19 cellular contexts compared by ENCODE assay signal in genomic region chr2:102399499-102400141, GRCh38. TPM values are rescaled to one million over a fixed set of nuclear protein-coding genes. Genes with fewer than 3 reads are reported as not detected.
"Had no signal": no experiment of that assay in that cellular context is flagged by ENCODE, and none has a peak within 500 bp of the region (broad histone marks: within the 10 kb centered on the region; RNA-seq: fewer than 3 reads in every experiment).

No MANE protein-coding gene starts in this region.

- H3K4me1 ChIP-seq: adrenal gland, left ventricle myocardium inferior, prostate gland had no signal

- H3K27ac ChIP-seq: adrenal gland, hepatocyte, left ventricle myocardium inferior, prostate gland, skin epidermis had no signal

- H3K9me3 ChIP-seq: adrenal gland, left ventricle myocardium inferior, prostate gland had no signal

- H3K9me3 Mint-ChIP-seq: nephron had no signal

- FAIRE-seq: endometrium, keratinocyte, TTC549 had no signal

- H3K79me2 ChIP-seq: hepatocyte had no signal

- DNase-seq: activated CD4-positive, alpha-beta T cell treated with anti-CD3 and anti-CD28 coated beads, Interleukin-2, amount 50 U/mL, for 1 hour; activated CD4-positive, CD25-positive, alpha-beta regulatory T cell; activated naive CD4-positive, alpha-beta T cell; activated T-cell treated with anti-CD3 and anti-CD28 coated beads for 4 hours; adrenal gland; left ventricle myocardium inferior; occipital lobe; right cardiac atrium; stimulated activated CD4-positive, alpha-beta T cell treated with anti-CD3 and anti-CD28 coated beads, Interleukin-15, amount 100 ng/mL, for 24 hours; stimulated activated CD4-positive, alpha-beta T cell treated with anti-CD3 and anti-CD28 coated beads, Interleukin-4, amount 100 ng/mL, for 4 hours had no signal

- H3K36me3 ChIP-seq: adrenal gland, left ventricle myocardium inferior, prostate gland had no signal

- H3K27ac Mint-ChIP-seq: nephron had no signal

- H3K27me3 ChIP-seq: adrenal gland, hepatocyte had no signal

- H3K4me2 ChIP-seq: hepatocyte had no signal

- H3K4me3 ChIP-seq: adrenal gland, hepatocyte, left ventricle myocardium inferior, prostate gland, skin epidermis had no signal

- ATAC-seq: esophagus mucosa, right cardiac atrium had no signal

- H3K4me1 Mint-ChIP-seq: nephron had no signal

- H3K4me3 Mint-ChIP-seq: nephron had no signal

- H2AFZ ChIP-seq: hepatocyte had no signal

RNA-seq across cellular contexts. Expression of gene IL18RAP, which starts 23.3 kb away (rescaled TPM):
- total RNA-seq: dermis microvascular lymphatic vessel endothelial cell had no signal
- polyA plus RNA-seq: hepatocyte, keratinocyte had no signal
